In the genomic region with DNA sequence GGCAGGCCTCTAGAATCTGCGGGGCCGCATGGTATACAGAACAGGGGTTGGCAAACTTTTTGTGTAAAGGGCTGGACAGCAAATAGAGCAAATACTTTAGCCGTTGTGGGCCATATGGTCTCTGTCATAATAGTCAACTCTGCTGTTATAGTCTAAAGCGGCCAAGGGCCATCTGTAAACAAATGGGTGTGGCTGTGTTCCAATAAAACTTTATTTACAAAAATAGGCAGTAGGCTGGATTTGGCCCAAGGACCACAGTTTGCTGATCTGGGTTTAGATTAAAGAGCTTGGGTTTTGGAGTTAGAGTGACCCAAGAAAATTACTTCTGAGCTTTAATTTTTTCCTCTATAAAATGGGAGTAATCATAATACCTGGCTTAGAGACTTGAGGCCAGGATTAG, we compare ENCODE assay signal across 19 cellular contexts. TPM values are rescaled to one million over a fixed set of nuclear protein-coding genes. Genes with fewer than 3 reads are reported as not detected.
DNase-seq lines count a peak whose midpoint lies in the region; ATAC-seq and TF ChIP-seq lines count a peak whose summit lies in the region.
"Had no signal": no experiment of that assay in that cellular context is flagged by ENCODE, and none has a peak within 500 bp of the region (broad histone marks: within the 10 kb centered on the region; RNA-seq: fewer than 3 reads in every experiment).

No MANE protein-coding gene starts in this region.

- ATAC-seq in GM21529 (IDR thresholded peaks at IDR 0.05; ENCODE audit: unreplicated experiment), result no peak
- ATAC-seq: activated CD8-positive, alpha-beta T cell treated with anti-CD3 and anti-CD28 coated beads for 36 hours; heart right ventricle had no signal

- CTCF ChIA-PET in AG04450 (lab: Charles Lee), result interaction anchor here (1.4 to 2.3 kb wide), 2 partner anchors 13 to 17 kb away, joined by 6 to 11 read pairs; no protein-coding TSS in a partner anchor

- TF ChIP-seq CTCF in AG04450 (IDR thresholded peaks at IDR 0.05; ENCODE audit: low read depth, low read length), result no peak
- no peak for TF ChIP-seq CTCF in Peyer's patch (IDR thresholded peaks at IDR 0.05)
- no peak for TF ChIP-seq CTCF in fibroblast of villous mesenchyme (IDR thresholded peaks at IDR 0.05; ENCODE audit: insufficient read depth, low read depth, low read length)
- no peak for TF ChIP-seq CTCF in thyroid gland (IDR thresholded peaks at IDR 0.05)

- POLR2A ChIA-PET in AG04450 (lab: Yijun Ruan, JAX), result interaction anchor here (0.7 to 2.9 kb wide), 6 partner anchors 9 to 97 kb away, joined by 3 to 15 read pairs (median 7); a partner anchor contains a TSS

- H3K27ac ChIP-seq in AG04450 (ENCODE audit: low read depth, low read length) (peak overlapping the region; percentile 78), Peyer's patch (peak overlapping the region; percentile 32 to 72 (median 64)), skin epidermis (peak overlapping the region in 14 of 21 experiments; percentile 4 to 90 (median 42)), thyroid gland (no peak overlapping the region)
- H3K27ac ChIP-seq: brain microvascular endothelial cell, heart right ventricle, left ventricle myocardium inferior had no signal

- no peak overlapping the region for H3K4me3 ChIP-seq in AG04450 (ENCODE audit: low read depth, low read length)
- no peak overlapping the region for H3K4me3 ChIP-seq in Peyer's patch
- H3K4me3 ChIP-seq in fibroblast of villous mesenchyme (ENCODE audit: low read depth, low read length), result no peak overlapping the region
- no peak overlapping the region for H3K4me3 ChIP-seq in skin epidermis
- H3K4me3 ChIP-seq in thyroid gland (replicated peaks in 1 of 3), result no peak overlapping the region
- H3K4me3 ChIP-seq: heart right ventricle, left ventricle myocardium inferior had no signal

- DNase-seq in AG04450 (ENCODE audit: low read depth, low spot score) (no peak), Peyer's patch (no peak), fibroblast of villous mesenchyme (ENCODE audit: low read depth) (peak; percentile 93), HK-2 (ENCODE audit: unreplicated experiment) (no peak), NCI-H1105 (lab: John Stamatoyannopoulos, UW) (no peak), thyroid gland (no peak)
- DNase-seq: activated CD4-positive, CD25-positive, alpha-beta regulatory T cell; activated CD8-positive, alpha-beta T cell treated with anti-CD3 and anti-CD28 coated beads for 36 hours; activated gamma-delta T cell treated with Interleukin-2 at 50 U/mL for 16 hours; activated T-cell treated with anti-CD3 and anti-CD28 coated beads for 4 hours; brain microvascular endothelial cell; C1 segment of cervical spinal cord; heart right ventricle; left ventricle myocardium inferior; NCI-H526 treated with DMSO at 0.1 percent for 48 hours; stimulated activated CD4-positive, alpha-beta T cell treated with anti-CD3 and anti-CD28 coated beads, Interleukin-4, amount 100 ng/mL, for 4 hours; SW 1271 had no signal

- H3K4me1 ChIP-seq in Peyer's patch (peaks cover 0 to 9% (median 0%) of the 10 kb centered on the region in 4 donors), thyroid gland (peaks cover 21 to 36% of the 10 kb centered on the region in 2 donors)

- H3K9me3 ChIP-seq in AG04450 (ENCODE audit: control insufficient read depth, insufficient read depth, low read length) (no peaks in the 10 kb centered on the region; the same call in 1 of the 2 replicates), Peyer's patch (no peaks in the 10 kb centered on the region), thyroid gland (no peaks in the 10 kb centered on the region)
- H3K9me3 ChIP-seq: heart right ventricle, left ventricle myocardium inferior had no signal

- 87 to 91% methylated on average over 4 of the region's 4 CpGs for WGBS in thyroid gland, 2 donors

- H3K36me3 ChIP-seq in Peyer's patch (no peaks in the 10 kb centered on the region), thyroid gland (no peaks in the 10 kb centered on the region)
- H3K36me3 ChIP-seq: brain microvascular endothelial cell had no signal

- TF ChIP-seq POLR2A in Peyer's patch (IDR thresholded peaks at IDR 0.05) (no peak), thyroid gland (IDR thresholded peaks at IDR 0.05) (no peak)

- intact Hi-C loops in thyroid gland (cut with DNase I), result no loop called here

- no peaks in the 10 kb centered on the region for H3K27me3 ChIP-seq in AG04450 (ENCODE audit: control insufficient read depth, insufficient read depth, low read length)
- H3K27me3 ChIP-seq in Peyer's patch, result no peaks in the 10 kb centered on the region
- H3K27me3 ChIP-seq in thyroid gland, result no peaks in the 10 kb centered on the region
- H3K27me3 ChIP-seq: brain microvascular endothelial cell had no signal

RNA-seq across cellular contexts. Expression of a gene that starts 32.7 kb away (rescaled TPM):
- polyA plus RNA-seq in AG04450 (2011; rRNA removed), result 241 and 314 TPM in 2 replicates
- polyA minus RNA-seq in AG04450 (2011; rRNA and poly(A)+ RNA removed), result 112 and 137 TPM in 2 replicates
- total RNA-seq in Peyer's patch (100 to 1,000 TPM in 3 of 4 donors, 10 to 100 TPM in 1; 29.8 to 162 (median 136) TPM), fibroblast of villous mesenchyme (102 and 256 TPM in 2 replicates), thyroid gland (100 to 1,000 TPM in 3 of 4 donors, 10 to 100 TPM in 1; 52.3 to 199 (median 163) TPM)

Comparison
In these comparisons a context has a peak if more than half of its experiments do, and no peak if none do; other contexts are left out.
1. H3K27ac ChIP-seq: peak in AG04450 (single experiment), Peyer's patch (4 of 4) and skin epidermis (14 of 21); none in thyroid gland (0 of 3).